In the genomic region with DNA sequence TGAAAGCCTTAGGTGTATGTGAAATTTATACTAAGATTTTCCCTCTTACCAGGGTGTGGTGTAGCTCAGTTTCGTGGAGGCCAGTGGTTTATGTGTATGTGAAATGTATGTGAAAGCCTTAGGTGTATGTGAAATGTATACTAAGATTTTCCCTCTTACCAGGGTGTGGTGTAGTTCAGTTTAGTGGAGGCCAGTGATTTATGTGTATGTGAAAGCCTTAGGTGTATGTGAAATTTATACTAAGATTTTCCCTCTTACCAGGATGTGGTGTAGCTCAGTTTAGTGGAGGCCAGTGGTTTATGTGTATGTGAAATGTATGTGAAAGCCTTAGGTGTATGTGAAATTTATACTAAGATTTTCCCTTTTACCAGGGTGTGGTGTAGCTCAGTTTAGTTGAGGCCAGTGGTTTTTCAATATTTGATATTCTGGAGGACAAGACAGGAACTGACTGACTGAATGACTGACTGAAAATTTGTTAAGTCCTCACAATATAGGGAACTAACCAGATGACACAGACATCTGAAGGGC, we compare ENCODE assay signal across 21 cellular contexts.
DNase-seq lines count a peak whose midpoint lies in the region; ATAC-seq and TF ChIP-seq lines count a peak whose summit lies in the region.
"Had no signal": no experiment of that assay in that cellular context is flagged by ENCODE, and none has a peak within 500 bp of the region (broad histone marks: within the 10 kb centered on the region; RNA-seq: fewer than 3 reads in every experiment).

No MANE protein-coding gene starts in this region.

- H3K9me3 ChIP-seq in osteoblast (ENCODE audit: low read depth, low read length), result no peaks in the 10 kb centered on the region
- no peaks in the 10 kb centered on the region for H3K9me3 ChIP-seq in PC-3 (ENCODE audit: low read length)

- H3K27me3 Mint-ChIP-seq in chondrocyte (ENCODE audit: low read depth), result no peaks in the 10 kb centered on the region
- H3K27me3 Mint-ChIP-seq: activated CD4-positive, alpha-beta memory T cell treated with anti-CD3 and anti-CD28 coated beads for 36 hours; CD4-positive, CD25-positive, alpha-beta regulatory T cell had no signal

- DNase-seq in activated naive CD4-positive, alpha-beta T cell treated with anti-CD3 and anti-CD28 coated beads, Interleukin-2, amount 50 U/mL, for 72 hours (ENCODE audit: low spot score in 2 of 2), result no peak
- DNase-seq in activated naive CD4-positive, alpha-beta T cell treated with anti-CD3 and anti-CD28 coated beads, Interleukin-2, amount 50 U/mL, for 16 hours, result no peak
- DNase-seq in osteoblast (ENCODE audit: insufficient read length, low spot score, missing footprints) (peak; percentile 10), NOMO-1 (lab: John Stamatoyannopoulos, UW; ENCODE audit: unreplicated experiment in 2 of 2) (no peak), PC-3 (no peak), chondrocyte (ENCODE audit: low spot score) (no peak)
- DNase-seq: activated CD4-positive, alpha-beta memory T cell treated with anti-CD3 and anti-CD28 coated beads for 36 hours; anterior cingulate cortex; CD4-positive, CD25-positive, alpha-beta regulatory T cell; cortex of kidney; DND-41; erythroblast; HFFc6; NCI-H1694; NCI-H510A treated with DMSO at 0.1 percent for 48 hours; nephron progenitor cell; PC-9 had no signal

- no peak overlapping the region for H3K4me3 Mint-ChIP-seq in chondrocyte (ENCODE audit: unreplicated experiment)
- H3K4me3 Mint-ChIP-seq: activated CD4-positive, alpha-beta memory T cell treated with anti-CD3 and anti-CD28 coated beads for 36 hours; activated T-helper 1 cell treated with anti-CD3 and anti-CD28 coated beads, Interleukin-12 subunit alpha, Interleukin-12 subunit beta, Interleukin-2, Interleukin-4 antibody, amounts not matched to agents 30 ng/mL and 10 ng/mL and 1 ng/mL, durations not matched to agents 14 hours and 24 hours and 36 hours; CD4-positive, CD25-positive, alpha-beta regulatory T cell; HFFc6; nephron progenitor cell had no signal

- BruUV-seq in PC-3 (replicated peaks; lab: Mats Ljungman, UMichigan), result no TSS peak

- peak; percentile 44 to 81 for ATAC-seq in activated naive CD4-positive, alpha-beta T cell treated with anti-CD3 and anti-CD28 coated beads, Interleukin-2, amount 50 U/mL, for 72 hours
- ATAC-seq in GM21367 (IDR thresholded peaks at IDR 0.05; ENCODE audit: unreplicated experiment), result peak; percentile 60
- peak; percentile 61 for ATAC-seq in HG03095 (IDR thresholded peaks at IDR 0.05; ENCODE audit: unreplicated experiment)
- ATAC-seq in PC-3, result no peak
- ATAC-seq: SK-N-SH treated with all-trans-retinoic acid at 6 μM for 48 hours had no signal

- intact Hi-C loops in PC-3 (cut with micrococcal nuclease), result no loop called here

- H3K4me2 ChIP-seq in osteoblast (ENCODE audit: insufficient read depth, low read length) (no peak overlapping the region), PC-3 (ENCODE audit: low read length) (no peak overlapping the region)
- H3K4me2 ChIP-seq: PC-9 had no signal

- no peaks in the 10 kb centered on the region for H3K9me3 Mint-ChIP-seq in activated naive CD4-positive, alpha-beta T cell treated with anti-CD3 and anti-CD28 coated beads, Interleukin-2, amount 50 U/mL, for 72 hours
- H3K9me3 Mint-ChIP-seq in chondrocyte (ENCODE audit: low read depth), result peaks cover 9% of the 10 kb centered on the region
- H3K9me3 Mint-ChIP-seq: activated CD4-positive, alpha-beta memory T cell treated with anti-CD3 and anti-CD28 coated beads for 36 hours; activated T-helper 1 cell treated with anti-CD3 and anti-CD28 coated beads, Interleukin-12 subunit alpha, Interleukin-12 subunit beta, Interleukin-2, Interleukin-4 antibody, amounts not matched to agents 30 ng/mL and 10 ng/mL and 1 ng/mL, durations not matched to agents 14 hours and 24 hours and 36 hours; HFFc6 had no signal

- no peaks in the 10 kb centered on the region for H3K36me3 ChIP-seq in osteoblast (ENCODE audit: insufficient read depth, low read length)
- H3K36me3 ChIP-seq in PC-3 (ENCODE audit: low read depth, low read length), result no peaks in the 10 kb centered on the region

- H3K4me3 ChIP-seq in osteoblast (ENCODE audit: insufficient read depth, low read length), result no peak overlapping the region
- no peak overlapping the region for H3K4me3 ChIP-seq in PC-3 (ENCODE audit: low read length)
- H3K4me3 ChIP-seq: PC-9 had no signal

- H2AFZ ChIP-seq in osteoblast (ENCODE audit: low read length) (no peak overlapping the region), PC-3 (ENCODE audit: low read length) (no peak overlapping the region)
- H2AFZ ChIP-seq: PC-9 had no signal

- no peaks in the 10 kb centered on the region for H3K36me3 Mint-ChIP-seq in activated naive CD4-positive, alpha-beta T cell treated with anti-CD3 and anti-CD28 coated beads, Interleukin-2, amount 50 U/mL, for 72 hours
- H3K36me3 Mint-ChIP-seq in chondrocyte (ENCODE audit: low read depth), result no peaks in the 10 kb centered on the region
- H3K36me3 Mint-ChIP-seq: activated CD4-positive, alpha-beta memory T cell treated with anti-CD3 and anti-CD28 coated beads for 36 hours; CD4-positive, CD25-positive, alpha-beta regulatory T cell had no signal

- no peaks in the 10 kb centered on the region for H3K9me2 ChIP-seq in PC-3 (replicated peaks; ENCODE audit: low read length)

- H3K79me2 ChIP-seq in osteoblast (ENCODE audit: insufficient read depth, low read length), result no peaks in the 10 kb centered on the region
- H3K79me2 ChIP-seq in PC-3 (ENCODE audit: low read length), result no peaks in the 10 kb centered on the region

- H3K27me3 ChIP-seq in osteoblast (ENCODE audit: insufficient read depth, low read length), result no peaks in the 10 kb centered on the region
- no peaks in the 10 kb centered on the region for H3K27me3 ChIP-seq in PC-3 (ENCODE audit: low read length)

- TF ChIP-seq CTCF in osteoblast (IDR thresholded peaks at IDR 0.05; ENCODE audit: extremely low read depth, low read depth, low read length) (no peak), PC-3 (conservative IDR thresholded peaks at IDR 0.05; ENCODE audit: low read depth, low read length) (no peak), chondrocyte (IDR thresholded peaks at IDR 0.05) (no peak)

- CTCF ChIA-PET in PC-3 (lab: Charles Lee), result no interaction called here

- H3K4me1 ChIP-seq in osteoblast (ENCODE audit: insufficient read depth, low read length), result no peaks in the 10 kb centered on the region
- no peaks in the 10 kb centered on the region for H3K4me1 ChIP-seq in PC-3 (ENCODE audit: insufficient read depth, low read length)

- no peak overlapping the region for H3K27ac ChIP-seq in osteoblast (ENCODE audit: low read depth, low read length)
- H3K27ac ChIP-seq in PC-3 (ENCODE audit: low read length), result no peak overlapping the region
- H3K27ac ChIP-seq: PC-9 had no signal

- H4K20me1 ChIP-seq in osteoblast (ENCODE audit: insufficient read depth, low read length), result no peaks in the 10 kb centered on the region
- no peaks in the 10 kb centered on the region for H4K20me1 ChIP-seq in PC-3 (ENCODE audit: low read length)

- H3K27ac Mint-ChIP-seq in activated naive CD4-positive, alpha-beta T cell treated with anti-CD3 and anti-CD28 coated beads, Interleukin-2, amount 50 U/mL, for 72 hours, result no peak overlapping the region
- H3K27ac Mint-ChIP-seq in chondrocyte (ENCODE audit: unreplicated experiment), result no peak overlapping the region
- H3K27ac Mint-ChIP-seq: activated CD4-positive, alpha-beta memory T cell treated with anti-CD3 and anti-CD28 coated beads for 36 hours; activated T-helper 1 cell treated with anti-CD3 and anti-CD28 coated beads, Interleukin-12 subunit alpha, Interleukin-12 subunit beta, Interleukin-2, Interleukin-4 antibody, amounts not matched to agents 30 ng/mL and 10 ng/mL and 1 ng/mL, durations not matched to agents 14 hours and 24 hours and 36 hours; CD4-positive, CD25-positive, alpha-beta regulatory T cell; HFFc6; nephron progenitor cell had no signal

- no peaks in the 10 kb centered on the region for H3K4me1 Mint-ChIP-seq in chondrocyte (ENCODE audit: low read depth)
- H3K4me1 Mint-ChIP-seq: CD4-positive, CD25-positive, alpha-beta regulatory T cell; nephron progenitor cell had no signal

- no peaks in the 10 kb centered on the region for H3F3A ChIP-seq in PC-3 (ENCODE audit: low read length, unreplicated experiment)

- H3K9ac ChIP-seq in PC-3 (ENCODE audit: low read length), result no peak overlapping the region

- POLR2A ChIA-PET in PC-3 (lab: Charles Lee; ENCODE audit: unreplicated experiment), result no interaction called here
